ENCODE assay signal across 1 cellular context in the genomic region with DNA sequence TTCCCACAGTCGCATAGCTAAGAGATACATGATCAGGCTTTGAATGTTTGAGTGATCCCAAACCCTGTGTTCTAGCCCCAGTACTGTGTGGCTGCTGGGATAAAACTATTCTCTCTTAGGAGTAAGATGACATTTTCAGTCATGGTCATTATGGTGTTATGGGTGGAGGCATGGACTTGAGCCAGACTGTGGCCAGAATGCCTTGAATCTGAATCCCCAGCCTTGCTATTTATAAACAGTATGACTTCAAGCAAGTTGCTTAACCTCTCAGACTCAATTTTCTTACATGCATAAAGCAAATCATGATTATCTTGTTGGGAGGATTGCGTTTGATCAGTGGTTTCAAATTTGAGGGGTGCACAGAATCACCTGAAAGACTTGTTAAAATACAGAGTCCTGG.
TF ChIP-seq lines count a peak whose summit lies in the region.

No MANE protein-coding gene starts in this region.

TF ChIP-seq in IMR-90, 13 proteins besides CTCF, POLR2A, EP300 and RAD21:
- TF ChIP-seq CEBPB (IDR thresholded peaks at IDR 0.05; ENCODE audit: low read depth, low read length) (peak; percentile 92), CHD1 (IDR thresholded peaks at IDR 0.05; ENCODE audit: low read depth, low read length) (no peak), SMC3 (IDR thresholded peaks at IDR 0.05; ENCODE audit: low read depth, low read length) (no peak), BHLHE40 (IDR thresholded peaks at IDR 0.05; ENCODE audit: low read depth, low read length) (no peak), FOS (IDR thresholded peaks at IDR 0.05; ENCODE audit: low read depth, low read length) (0 out of 2 replicates have a peak, but pooled peaks have one; percentile 2), USF2 (IDR thresholded peaks at IDR 0.05; ENCODE audit: low read depth, low read length) (no peak)
TF ChIP-seq in IMR-90: peak in this region for 2.
